20 cellular contexts compared by ENCODE assay signal in the genomic region with DNA sequence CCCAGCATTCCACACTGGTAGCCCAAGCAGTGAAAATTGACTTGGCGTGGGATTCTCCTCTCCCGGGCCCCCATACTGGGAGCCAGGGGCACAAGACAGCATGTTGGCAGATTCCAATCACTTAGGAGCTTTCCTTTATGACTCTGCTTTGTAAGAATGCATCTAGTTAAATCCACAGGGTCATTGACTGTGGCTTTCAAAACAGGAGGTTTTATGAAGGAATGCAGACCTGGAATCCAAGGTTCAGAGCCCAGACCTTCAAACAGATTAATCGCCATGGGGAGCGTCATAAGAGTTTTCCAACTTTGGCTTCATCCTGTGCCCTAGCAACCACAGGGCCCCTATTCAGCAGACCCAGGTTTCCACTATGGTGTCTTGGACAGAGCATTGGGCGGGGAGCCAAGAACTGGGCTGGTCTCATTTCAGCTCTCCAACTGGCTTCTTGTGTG.
DNase-seq lines count a peak whose midpoint lies in the region; ATAC-seq and TF ChIP-seq lines count a peak whose summit lies in the region.
"Had no signal": no experiment of that assay in that cellular context is flagged by ENCODE, and none has a peak within 500 bp of the region (broad histone marks: within the 10 kb centered on the region; RNA-seq: fewer than 3 reads in every experiment).

No MANE protein-coding gene starts in this region.

- no peaks in the 10 kb centered on the region for H3K27me3 ChIP-seq in upper lobe of left lung
- H3K27me3 ChIP-seq: BLaER1, brain microvascular endothelial cell, spleen had no signal

- no peaks in the 10 kb centered on the region for H3K4me1 ChIP-seq in upper lobe of left lung
- H3K4me1 ChIP-seq: BLaER1, parathyroid adenoma, spleen had no signal

- ATAC-seq in WTC11, result peak; percentile 26; the same call in 1 of the 2 replicates
- no peak for ATAC-seq in upper lobe of left lung (ENCODE audit: low FRiP score in 2 of 2)
- no peak for ATAC-seq in HG02588 (IDR thresholded peaks at IDR 0.05; ENCODE audit: unreplicated experiment)
- ATAC-seq in stimulated activated naive CD8-positive, alpha-beta T cell treated with anti-CD3 and anti-CD28 coated beads, Interleukin-15, Interleukin-2, amounts not matched to agents 100 U/mL and 50 U/mL, for 24 hours, result no peak
- ATAC-seq: stimulated activated memory B cell treated with anti-CD40 and anti-IgM and Interleukin-4, amounts not matched to agents 10 μg/mL and 1 μg/mL and 100 μg/mL, for 72 hours had no signal

- no peaks in the 10 kb centered on the region for H3K27me3 Mint-ChIP-seq in WTC11 (ENCODE audit: low read depth)
- H3K27me3 Mint-ChIP-seq: IgD-negative memory B cell had no signal

- 86 to 91% methylated on average over 5 of the region's 5 CpGs for WGBS in upper lobe of left lung, 2 donors

- no peak for TF ChIP-seq EP300 in upper lobe of left lung (IDR thresholded peaks at IDR 0.05)

- no peaks in the 10 kb centered on the region for H3K36me3 ChIP-seq in upper lobe of left lung
- H3K36me3 ChIP-seq: BLaER1, brain microvascular endothelial cell, spleen had no signal

- no peak overlapping the region for H3K27ac Mint-ChIP-seq in WTC11
- H3K27ac Mint-ChIP-seq: IgD-negative memory B cell; stimulated activated memory B cell treated with anti-CD40 and anti-IgM and Interleukin-4, amounts not matched to agents 10 μg/mL and 1 μg/mL and 100 μg/mL, for 72 hours; T-helper 2 cell treated with Interferon-gamma antibody and Interleukin-4, amounts not matched to agents 5 μg/mL and 100 μg/mL, for 36 hours had no signal

- DNase-seq in G401 (ENCODE audit: low spot score) (peak; percentile 44), WTC11 (ENCODE audit: low spot score) (no peak), hypothalamus (lab: John Stamatoyannopoulos, UW) (peak in 34 of 51 donors; percentile 1 to 70 (median 22)), renal cortical epithelial cell (ENCODE audit: low read depth) (peak; percentile 95), upper lobe of left lung (no peak)
- DNase-seq in stimulated activated CD4-positive, alpha-beta T cell treated with anti-CD3 and anti-CD28 coated beads, Interleukin-4, amount 100 ng/mL, for 4 hours, result no peak
- no peak for DNase-seq in stimulated activated naive CD8-positive, alpha-beta T cell treated with anti-CD3 and anti-CD28 coated beads, Interleukin-15, Interleukin-2, amounts not matched to agents 100 U/mL and 50 U/mL, for 24 hours
- DNase-seq: brain microvascular endothelial cell, DMS153, MV-4-11, NCI-H2107, SIG-M5, spleen, trophoblast cell had no signal

- no peaks in the 10 kb centered on the region for H3K4me1 Mint-ChIP-seq in WTC11
- H3K4me1 Mint-ChIP-seq: IgD-negative memory B cell; stimulated activated memory B cell treated with anti-CD40 and anti-IgM and Interleukin-4, amounts not matched to agents 10 μg/mL and 1 μg/mL and 100 μg/mL, for 72 hours had no signal

- peaks cover 13% of the 10 kb centered on the region for H3K9me3 Mint-ChIP-seq in WTC11
- H3K9me3 Mint-ChIP-seq: stimulated activated memory B cell treated with anti-CD40 and anti-IgM and Interleukin-4, amounts not matched to agents 10 μg/mL and 1 μg/mL and 100 μg/mL, for 72 hours; T-helper 2 cell treated with Interferon-gamma antibody and Interleukin-4, amounts not matched to agents 5 μg/mL and 100 μg/mL, for 36 hours had no signal

- peaks cover 6% of the 10 kb centered on the region for H3K36me3 Mint-ChIP-seq in WTC11
- H3K36me3 Mint-ChIP-seq: IgD-negative memory B cell; stimulated activated memory B cell treated with anti-CD40 and anti-IgM and Interleukin-4, amounts not matched to agents 10 μg/mL and 1 μg/mL and 100 μg/mL, for 72 hours had no signal

- no peaks in the 10 kb centered on the region for H3K9me3 ChIP-seq in upper lobe of left lung

- CTCF ChIA-PET in WTC11 (lab: Charles Lee), result interaction anchor here (1.2 kb wide), 1 partner anchor 18 kb away, joined by 3 read pairs; no protein-coding TSS in a partner anchor

- no peak for TF ChIP-seq POLR2A in upper lobe of left lung (IDR thresholded peaks at IDR 0.05)

- POLR2A ChIA-PET in WTC11 (lab: Charles Lee), result no interaction called here

- H3K4me3 ChIP-seq in upper lobe of left lung, result no peak overlapping the region
- H3K4me3 ChIP-seq: BLaER1, spleen had no signal

- TF ChIP-seq CTCF in WTC11 (IDR thresholded peaks at IDR 0.05) (no peak), upper lobe of left lung (IDR thresholded peaks at IDR 0.05) (no peak)

- H3K27ac ChIP-seq in upper lobe of left lung, result no peak overlapping the region
- H3K27ac ChIP-seq: BLaER1, brain microvascular endothelial cell, parathyroid adenoma, spleen had no signal

- no peak overlapping the region for H3K4me3 Mint-ChIP-seq in WTC11
- H3K4me3 Mint-ChIP-seq: IgD-negative memory B cell; stimulated activated memory B cell treated with anti-CD40 and anti-IgM and Interleukin-4, amounts not matched to agents 10 μg/mL and 1 μg/mL and 100 μg/mL, for 72 hours; T-helper 2 cell treated with Interferon-gamma antibody and Interleukin-4, amounts not matched to agents 5 μg/mL and 100 μg/mL, for 36 hours had no signal

- in situ Hi-C loops in G401 (cut with HindIII; ENCODE audit: low sequenced_read_pairs), result no loop called here

TF ChIP-seq in WTC11, 78 proteins besides CTCF, POLR2A, EP300 and RAD21:
- TF ChIP-seq ZNF121 (CRISPR knock-in tag; IDR thresholded peaks at IDR 0.05) (no peak), TEAD1 (CRISPR knock-in tag; IDR thresholded peaks at IDR 0.05) (no peak), ZNF423 (CRISPR knock-in tag; IDR thresholded peaks at IDR 0.05) (no peak), ESRRA (CRISPR knock-in tag; IDR thresholded peaks at IDR 0.05; ENCODE audit: borderline replicate concordance) (no peak)
- TF ChIP-seq, protein P1, sequence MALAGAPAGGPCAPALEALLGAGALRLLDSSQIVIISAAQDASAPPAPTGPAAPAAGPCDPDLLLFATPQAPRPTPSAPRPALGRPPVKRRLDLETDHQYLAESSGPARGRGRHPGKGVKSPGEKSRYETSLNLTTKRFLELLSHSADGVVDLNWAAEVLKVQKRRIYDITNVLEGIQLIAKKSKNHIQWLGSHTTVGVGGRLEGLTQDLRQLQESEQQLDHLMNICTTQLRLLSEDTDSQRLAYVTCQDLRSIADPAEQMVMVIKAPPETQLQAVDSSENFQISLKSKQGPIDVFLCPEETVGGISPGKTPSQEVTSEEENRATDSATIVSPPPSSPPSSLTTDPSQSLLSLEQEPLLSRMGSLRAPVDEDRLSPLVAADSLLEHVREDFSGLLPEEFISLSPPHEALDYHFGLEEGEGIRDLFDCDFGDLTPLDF (CRISPR knock-in tag; IDR thresholded peaks at IDR 0.05), result no peak
- TF ChIP-seq, protein P2, sequence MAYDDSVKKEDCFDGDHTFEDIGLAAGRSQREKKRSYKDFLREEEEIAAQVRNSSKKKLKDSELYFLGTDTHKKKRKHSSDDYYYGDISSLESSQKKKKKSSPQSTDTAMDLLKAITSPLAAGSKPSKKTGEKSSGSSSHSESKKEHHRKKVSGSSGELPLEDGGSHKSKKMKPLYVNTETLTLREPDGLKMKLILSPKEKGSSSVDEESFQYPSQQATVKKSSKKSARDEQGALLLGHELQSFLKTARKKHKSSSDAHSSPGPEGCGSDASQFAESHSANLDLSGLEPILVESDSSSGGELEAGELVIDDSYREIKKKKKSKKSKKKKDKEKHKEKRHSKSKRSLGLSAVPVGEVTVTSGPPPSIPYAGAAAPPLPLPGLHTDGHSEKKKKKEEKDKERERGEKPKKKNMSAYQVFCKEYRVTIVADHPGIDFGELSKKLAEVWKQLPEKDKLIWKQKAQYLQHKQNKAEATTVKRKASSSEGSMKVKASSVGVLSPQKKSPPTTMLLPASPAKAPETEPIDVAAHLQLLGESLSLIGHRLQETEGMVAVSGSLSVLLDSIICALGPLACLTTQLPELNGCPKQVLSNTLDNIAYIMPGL (CRISPR knock-in tag; IDR thresholded peaks at IDR 0.05), result no peak
- TF ChIP-seq, protein P3, sequence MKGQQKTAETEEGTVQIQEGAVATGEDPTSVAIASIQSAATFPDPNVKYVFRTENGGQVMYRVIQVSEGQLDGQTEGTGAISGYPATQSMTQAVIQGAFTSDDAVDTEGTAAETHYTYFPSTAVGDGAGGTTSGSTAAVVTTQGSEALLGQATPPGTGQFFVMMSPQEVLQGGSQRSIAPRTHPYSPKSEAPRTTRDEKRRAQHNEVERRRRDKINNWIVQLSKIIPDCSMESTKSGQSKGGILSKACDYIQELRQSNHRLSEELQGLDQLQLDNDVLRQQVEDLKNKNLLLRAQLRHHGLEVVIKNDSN (CRISPR knock-in tag; IDR thresholded peaks at IDR 0.05), result no peak
TF ChIP-seq in WTC11: peak in this region for 0.

Comparison
In these comparisons a context has a peak if more than half of its experiments do, and no peak if none do; other contexts are left out.
1. DNase-seq: peak in G401 (single experiment), hypothalamus (34 of 51) and renal cortical epithelial cell (single experiment); none in WTC11 (single experiment), upper lobe of left lung (0 of 2), stimulated activated CD4-positive, alpha-beta T cell treated with anti-CD3 and anti-CD28 coated beads, Interleukin-4, amount 100 ng/mL, for 4 hours (0 of 2) and stimulated activated naive CD8-positive, alpha-beta T cell treated with anti-CD3 and anti-CD28 coated beads, Interleukin-15, Interleukin-2, amounts not matched to agents 100 U/mL and 50 U/mL, for 24 hours (single experiment).